Comparison of ENCODE assay signal across 17 cellular contexts in genomic region chr18:26057208-26057821, GRCh38. TPM values are rescaled to one million over a fixed set of nuclear protein-coding genes. Genes with fewer than 3 reads are reported as not detected.
DNase-seq lines count a peak whose midpoint lies in the region; ATAC-seq and TF ChIP-seq lines count a peak whose summit lies in the region.
"Had no signal": no experiment of that assay in that cellular context is flagged by ENCODE, and none has a peak within 500 bp of the region (broad histone marks: within the 10 kb centered on the region; RNA-seq: fewer than 3 reads in every experiment).

No MANE protein-coding gene starts in this region.

- no peak overlapping the region for H3K4me3 ChIP-seq in choroid plexus epithelial cell (ENCODE audit: low read depth, low read length)
- H3K4me3 ChIP-seq: thyroid gland had no signal

- no peak for ATAC-seq in memory B cell (ENCODE audit: low read depth)
- no peak for ATAC-seq in esophagus mucosa
- ATAC-seq: activated CD8-positive, alpha-beta memory T cell treated with anti-CD3 and anti-CD28 coated beads, Interleukin-2, amount 10 ng/mL, durations not matched to agents 7 days and 5 days; WTC11 had no signal

- H3K4me3 Mint-ChIP-seq in memory B cell (no peak overlapping the region), type B pancreatic cell (peak overlapping the region; percentile 58)
- H3K4me3 Mint-ChIP-seq: activated CD8-positive, alpha-beta memory T cell treated with anti-CD3 and anti-CD28 coated beads, Interleukin-2, amount 10 ng/mL, durations not matched to agents 7 days and 5 days; activated naive CD8-positive, alpha-beta T cell; naive B cell; WTC11 had no signal

- peak; percentile 4 for DNase-seq in stimulated activated CD8-positive, alpha-beta memory T cell treated with anti-CD3 and anti-CD28 coated beads, Interleukin-4, amount 100 ng/mL, for 24 hours (ENCODE audit: low read depth)
- DNase-seq in stimulated activated CD8-positive, alpha-beta memory T cell treated with anti-CD3 and anti-CD28 coated beads, Interleukin-4, amount 100 ng/mL, for 48 hours, result no peak
- DNase-seq in choroid plexus epithelial cell (ENCODE audit: low read depth) (peak; percentile 60), memory B cell (ENCODE audit: low spot score in 2 of 2) (no peak), type B pancreatic cell (ENCODE audit: extremely low spot score, unreplicated experiment) (no peak), glomerular visceral epithelial cell (ENCODE audit: extremely low spot score) (no peak), DMS53 treated with DMSO at 0.1 percent for 48 hours (lab: John Stamatoyannopoulos, UW; ENCODE audit: unreplicated experiment) (no peak)
- DNase-seq: activated CD8-positive, alpha-beta memory T cell treated with anti-CD3 and anti-CD28 coated beads, Interleukin-2, amount 10 ng/mL, durations not matched to agents 7 days and 5 days; BE2C; KBM-7; naive B cell; NCI-H1092; NCI-H82; thyroid gland had no signal

- H3K4me1 Mint-ChIP-seq in memory B cell (peaks cover 2% of the 10 kb centered on the region), type B pancreatic cell (ENCODE audit: unreplicated experiment) (peaks cover 16% of the 10 kb centered on the region)
- H3K4me1 Mint-ChIP-seq: WTC11 had no signal

- H3K27ac Mint-ChIP-seq in memory B cell (peak overlapping the region; percentile 53), type B pancreatic cell (peak overlapping the region; percentile 24)
- H3K27ac Mint-ChIP-seq: activated CD8-positive, alpha-beta memory T cell treated with anti-CD3 and anti-CD28 coated beads, Interleukin-2, amount 10 ng/mL, durations not matched to agents 7 days and 5 days; activated naive CD8-positive, alpha-beta T cell; WTC11 had no signal

- H3K9me3 Mint-ChIP-seq in memory B cell (no peaks in the 10 kb centered on the region), type B pancreatic cell (no peaks in the 10 kb centered on the region)
- H3K9me3 Mint-ChIP-seq: naive B cell, WTC11 had no signal

- H3K27me3 Mint-ChIP-seq in memory B cell (no peaks in the 10 kb centered on the region), type B pancreatic cell (no peaks in the 10 kb centered on the region)
- H3K27me3 Mint-ChIP-seq: activated CD8-positive, alpha-beta memory T cell treated with anti-CD3 and anti-CD28 coated beads, Interleukin-2, amount 10 ng/mL, durations not matched to agents 7 days and 5 days; activated naive CD8-positive, alpha-beta T cell; naive B cell had no signal

- H3K36me3 Mint-ChIP-seq in memory B cell (peaks cover 39% of the 10 kb centered on the region), type B pancreatic cell (peaks cover 46% of the 10 kb centered on the region)

- TF ChIP-seq CTCF in choroid plexus epithelial cell (conservative IDR thresholded peaks at IDR 0.05; ENCODE audit: low read depth, low read length) (no peak), type B pancreatic cell (conservative IDR thresholded peaks at IDR 0.05) (no peak)

RNA-seq across cellular contexts. Expression of gene SS18, which starts 33.1 kb away (rescaled TPM):
- total RNA-seq in type B pancreatic cell (ENCODE audit: low replicate concordance), result 77.1 and 85.7 TPM in 2 replicates
- total RNA-seq in esophagus mucosa, result 56.9 TPM

Comparison
In these comparisons a context has a peak if more than half of its experiments do, and no peak if none do; other contexts are left out.
1. DNase-seq: peak in stimulated activated CD8-positive, alpha-beta memory T cell treated with anti-CD3 and anti-CD28 coated beads, Interleukin-4, amount 100 ng/mL, for 24 hours (single experiment) and choroid plexus epithelial cell (single experiment); none in stimulated activated CD8-positive, alpha-beta memory T cell treated with anti-CD3 and anti-CD28 coated beads, Interleukin-4, amount 100 ng/mL, for 48 hours (single experiment), memory B cell (0 of 2), type B pancreatic cell (single experiment), glomerular visceral epithelial cell (single experiment) and DMS53 treated with DMSO at 0.1 percent for 48 hours (single experiment).